In the genomic region with DNA sequence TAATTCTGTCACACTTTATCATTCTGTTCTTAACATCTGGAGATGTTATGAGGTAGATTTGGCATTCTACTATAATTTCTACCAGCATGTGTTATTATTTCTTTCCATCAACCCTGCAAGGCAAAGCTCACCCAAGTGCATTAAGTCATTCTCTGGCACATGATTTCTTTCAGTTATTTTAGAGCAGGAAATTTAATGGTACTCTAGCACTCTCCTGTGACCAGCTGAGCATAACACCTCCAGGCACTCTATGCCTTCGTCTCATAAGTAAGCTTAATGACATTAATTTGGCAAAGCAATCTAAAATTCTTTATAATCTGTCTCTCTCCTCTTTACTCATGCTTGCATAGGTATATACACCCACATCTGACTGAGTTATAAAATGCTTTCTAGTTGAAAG, we compare ENCODE assay signal across 13 cellular contexts.
DNase-seq lines count a peak whose midpoint lies in the region; ATAC-seq and TF ChIP-seq lines count a peak whose summit lies in the region.
"Had no signal": no experiment of that assay in that cellular context is flagged by ENCODE, and none has a peak within 500 bp of the region (broad histone marks: within the 10 kb centered on the region; RNA-seq: fewer than 3 reads in every experiment).

No MANE protein-coding gene starts in this region.

- no peaks in the 10 kb centered on the region for H3K27me3 ChIP-seq in HCT116 (ENCODE audit: insufficient read depth, low read length)
- H3K27me3 ChIP-seq: gastroesophageal sphincter had no signal

- H3K36me3 ChIP-seq in HCT116 (ENCODE audit: control insufficient read depth in 1 of 2, insufficient read depth in 2 of 2, low read length in 2 of 2) = no peaks in the 10 kb centered on the region
- H3K36me3 ChIP-seq: gastroesophageal sphincter had no signal

- H3K9me3 ChIP-seq in HCT116 (ENCODE audit: control insufficient read depth in 1 of 2, insufficient read depth in 1 of 2, low read depth in 1 of 2, low read length in 2 of 2) = no peaks in the 10 kb centered on the region
- H3K9me3 ChIP-seq: gastroesophageal sphincter had no signal

- no peak overlapping the region for H3K4me2 ChIP-seq in HCT116 (ENCODE audit: low read length)

- TF ChIP-seq RAD21 in HCT116 (IDR thresholded peaks at IDR 0.05; ENCODE audit: low read depth) = peak; percentile 26; the same call in 1 of the 2 replicates

- no peaks in the 10 kb centered on the region for H3K79me2 ChIP-seq in HCT116 (ENCODE audit: insufficient read depth, low read length)

- DNase-seq in AML-193 (lab: John Stamatoyannopoulos, UW) (peak; percentile 43 to 46), HCT116 (ENCODE audit: low read depth, low spot score) (no peak), NCI-H774 (lab: John Stamatoyannopoulos, UW) (peak; percentile 34), fibroblast of mammary gland (ENCODE audit: low read depth) (peak; percentile 7), occipital lobe (lab: John Stamatoyannopoulos, UW) (no peak), coronary artery (ENCODE audit: low spot score) (no peak), amniotic stem cell (lab: John Stamatoyannopoulos, UW) (no peak)
- DNase-seq: activated B cell treated with CpG ODN at 0.5 μM for 24 hours; islet precursor cell; stimulated activated naive CD8-positive, alpha-beta T cell treated with anti-CD3 and anti-CD28 coated beads, Interleukin-15, amount 100 ng/mL, for 72 hours had no signal

- no peaks in the 10 kb centered on the region for H3K9me2 ChIP-seq in HCT116 (ENCODE audit: insufficient read depth)

- RAD21 ChIA-PET in HCT116 (lab: Charles Lee; ENCODE audit: low non-redundant PET in 1 of 2, low total read pairs in 2 of 2, uncharacterized antibody in 2 of 2, unreplicated experiment in 2 of 2) = no interaction called here

- no peak for TF ChIP-seq POLR2A in HCT116 (IDR thresholded peaks at IDR 0.05; ENCODE audit: borderline replicate concordance, extremely low read depth, insufficient read depth, insufficient read length)

- CTCF ChIA-PET in HCT116 (lab: Charles Lee) = interaction anchor here (1.5 kb wide), 1 partner anchor 477 kb away, joined by 3 read pairs; no protein-coding TSS in a partner anchor

- no peak overlapping the region for H3K9ac ChIP-seq in HCT116 (ENCODE audit: low read length)

- no peak overlapping the region for H2AFZ ChIP-seq in HCT116 (ENCODE audit: low read depth, low read length, poor library complexity, severe bottlenecking)

- TF ChIP-seq CTCF in HCT116 (IDR thresholded peaks at IDR 0.05 in 2 of 3, conservative IDR thresholded peaks at IDR 0.05 in 1 of 3; ENCODE audit: borderline replicate concordance in 1 of 3, insufficient read depth in 1 of 3, low read depth in 2 of 3, low read length in 2 of 3) = no peak
- TF ChIP-seq CTCF in fibroblast of mammary gland (conservative IDR thresholded peaks at IDR 0.05; ENCODE audit: control insufficient read depth, insufficient read depth, low read depth, low read length) = no peak
- no peak for TF ChIP-seq CTCF in coronary artery (IDR thresholded peaks at IDR 0.05)

- BruUV-seq in HCT116 (replicated peaks; lab: Mats Ljungman, UMichigan) = no TSS peak

- no peak for ATAC-seq in HCT116
- ATAC-seq in GM21737 (IDR thresholded peaks at IDR 0.05; ENCODE audit: unreplicated experiment) = no peak
- ATAC-seq: gastroesophageal sphincter; stimulated activated naive CD8-positive, alpha-beta T cell treated with anti-CD3 and anti-CD28 coated beads, Interleukin-15, amount 100 ng/mL, for 72 hours had no signal

- intact Hi-C loops in HCT116 (cut with micrococcal nuclease) = no loop called here

- no peaks in the 10 kb centered on the region for H4K20me1 ChIP-seq in HCT116 (ENCODE audit: insufficient read depth)

- H3K4me3 ChIP-seq in HCT116 (replicated peaks in 1 of 2; ENCODE audit: low read depth in 1 of 2, low read length in 2 of 2) (no peak overlapping the region), fibroblast of mammary gland (ENCODE audit: control insufficient read depth, low read depth, low read length) (no peak overlapping the region), coronary artery (no peak overlapping the region)
- H3K4me3 ChIP-seq: gastroesophageal sphincter, SK-N-MC had no signal

- POLR2A ChIA-PET in HCT116 (lab: Charles Lee) = no interaction called here

- H3K27ac ChIP-seq in HCT116 (ENCODE audit: low read depth, low read length) (no peak overlapping the region), coronary artery (no peak overlapping the region)
- H3K27ac ChIP-seq: gastroesophageal sphincter, SK-N-MC had no signal

- H3K4me1 ChIP-seq in HCT116 (ENCODE audit: control insufficient read depth in 1 of 2, insufficient read depth in 2 of 2, low read length in 2 of 2) = no peaks in the 10 kb centered on the region
- H3K4me1 ChIP-seq: gastroesophageal sphincter had no signal

TF ChIP-seq in HCT116, 20 proteins besides CTCF, POLR2A, EP300 and RAD21:
- TF ChIP-seq, protein P1, sequence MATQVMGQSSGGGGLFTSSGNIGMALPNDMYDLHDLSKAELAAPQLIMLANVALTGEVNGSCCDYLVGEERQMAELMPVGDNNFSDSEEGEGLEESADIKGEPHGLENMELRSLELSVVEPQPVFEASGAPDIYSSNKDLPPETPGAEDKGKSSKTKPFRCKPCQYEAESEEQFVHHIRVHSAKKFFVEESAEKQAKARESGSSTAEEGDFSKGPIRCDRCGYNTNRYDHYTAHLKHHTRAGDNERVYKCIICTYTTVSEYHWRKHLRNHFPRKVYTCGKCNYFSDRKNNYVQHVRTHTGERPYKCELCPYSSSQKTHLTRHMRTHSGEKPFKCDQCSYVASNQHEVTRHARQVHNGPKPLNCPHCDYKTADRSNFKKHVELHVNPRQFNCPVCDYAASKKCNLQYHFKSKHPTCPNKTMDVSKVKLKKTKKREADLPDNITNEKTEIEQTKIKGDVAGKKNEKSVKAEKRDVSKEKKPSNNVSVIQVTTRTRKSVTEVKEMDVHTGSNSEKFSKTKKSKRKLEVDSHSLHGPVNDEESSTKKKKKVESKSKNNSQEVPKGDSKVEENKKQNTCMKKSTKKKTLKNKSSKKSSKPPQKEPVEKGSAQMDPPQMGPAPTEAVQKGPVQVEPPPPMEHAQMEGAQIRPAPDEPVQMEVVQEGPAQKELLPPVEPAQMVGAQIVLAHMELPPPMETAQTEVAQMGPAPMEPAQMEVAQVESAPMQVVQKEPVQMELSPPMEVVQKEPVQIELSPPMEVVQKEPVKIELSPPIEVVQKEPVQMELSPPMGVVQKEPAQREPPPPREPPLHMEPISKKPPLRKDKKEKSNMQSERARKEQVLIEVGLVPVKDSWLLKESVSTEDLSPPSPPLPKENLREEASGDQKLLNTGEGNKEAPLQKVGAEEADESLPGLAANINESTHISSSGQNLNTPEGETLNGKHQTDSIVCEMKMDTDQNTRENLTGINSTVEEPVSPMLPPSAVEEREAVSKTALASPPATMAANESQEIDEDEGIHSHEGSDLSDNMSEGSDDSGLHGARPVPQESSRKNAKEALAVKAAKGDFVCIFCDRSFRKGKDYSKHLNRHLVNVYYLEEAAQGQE (IDR thresholded peaks at IDR 0.05; ENCODE audit: low read depth) = no peak

Comparison
In these comparisons a context has a peak if more than half of its experiments do, and no peak if none do; other contexts are left out.
1. DNase-seq: peak in AML-193 (2 of 2), NCI-H774 (single experiment) and fibroblast of mammary gland (single experiment); none in HCT116 (single experiment), occipital lobe (single experiment), coronary artery (single experiment) and amniotic stem cell (single experiment).